Comparison of ENCODE assay signal across 8 cellular contexts in the genomic region with DNA sequence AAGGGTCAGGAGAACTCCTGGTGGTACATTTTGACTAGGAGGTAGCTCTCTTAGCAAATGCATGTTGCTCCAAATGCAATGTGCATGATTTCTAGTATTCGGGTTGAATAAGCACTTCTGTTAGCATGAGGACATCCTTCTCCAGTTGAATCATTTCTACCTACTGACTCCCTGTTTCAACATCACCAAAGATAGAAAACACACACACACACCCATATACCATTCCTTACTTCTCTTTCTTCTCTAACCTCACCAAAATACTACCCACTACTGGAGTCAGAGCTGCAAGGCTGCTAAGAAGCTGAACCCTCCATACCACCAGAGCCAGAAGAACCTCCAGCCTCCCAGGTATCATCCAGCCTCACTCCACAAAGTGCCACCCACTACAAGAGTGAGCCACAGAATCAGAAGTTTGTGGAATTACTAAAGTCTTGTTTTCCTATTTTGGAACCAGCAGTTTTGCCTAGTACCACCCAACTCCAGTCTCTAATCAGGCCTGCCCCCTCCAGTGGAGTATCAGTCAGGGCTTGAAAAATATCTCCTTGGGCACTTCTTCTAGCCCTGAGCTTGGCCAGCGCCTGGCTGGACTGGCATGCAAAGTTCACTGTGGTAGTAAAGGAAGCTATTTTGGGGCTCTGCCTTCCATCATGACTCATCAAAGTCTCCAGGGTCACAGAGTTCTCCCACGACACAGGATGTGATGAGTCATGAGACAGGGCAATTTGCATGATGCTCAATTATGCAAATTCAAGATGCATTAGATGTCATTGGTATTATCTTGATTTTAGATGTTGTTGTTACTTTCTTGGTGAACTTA.
A peak's percentile ranks its signal among the peaks of the same experiment; 100 is the strongest.
DNase-seq lines count a peak whose midpoint lies in the region; ATAC-seq and TF ChIP-seq lines count a peak whose summit lies in the region.

No MANE protein-coding gene starts in this region.

- no peaks in the 10 kb centered on the region for H3K9me2 ChIP-seq in OCI-LY7 (ENCODE audit: insufficient read depth, low read length)

- no TSS peak for BruUV-seq in OCI-LY7 (replicated peaks; lab: Mats Ljungman, UMichigan)

- H3K36me3 ChIP-seq in OCI-LY7 (ENCODE audit: insufficient read depth, low read length): no peaks in the 10 kb centered on the region

- CTCF ChIA-PET in OCI-LY7 (lab: Charles Lee; ENCODE audit: unreplicated experiment): no interaction called here

- no peaks in the 10 kb centered on the region for H3K79me2 ChIP-seq in OCI-LY7 (ENCODE audit: insufficient read depth, low read depth, low read length)

- intact Hi-C loops in OCI-LY7 (cut with micrococcal nuclease; ENCODE audit: unreplicated experiment): no loop called here

- H3K4me3 ChIP-seq in fibroblast of pulmonary artery (replicated peaks; ENCODE audit: low read depth, low read length) (no peak overlapping the region), OCI-LY7 (ENCODE audit: low read depth, low read length, poor library complexity, severe bottlenecking) (no peak overlapping the region)

- TF ChIP-seq CTCF in fibroblast of pulmonary artery (IDR thresholded peaks at IDR 0.05; ENCODE audit: low read length, missing control alignments): no peak
- TF ChIP-seq CTCF in OCI-LY7 (conservative IDR thresholded peaks at IDR 0.05; ENCODE audit: low read length): no peak

- no peak overlapping the region for H2AFZ ChIP-seq in OCI-LY7 (ENCODE audit: low read length)

- no peaks in the 10 kb centered on the region for H3K4me1 ChIP-seq in OCI-LY7 (ENCODE audit: insufficient read depth, low read length, poor library complexity, severe bottlenecking)

- H4K20me1 ChIP-seq in OCI-LY7 (ENCODE audit: insufficient read depth, low read length): no peaks in the 10 kb centered on the region

- no peaks in the 10 kb centered on the region for H3K9me3 ChIP-seq in OCI-LY7 (ENCODE audit: low read length)

- POLR2A ChIA-PET in OCI-LY7 (lab: Charles Lee): interaction anchor here (1.2 kb wide), 1 partner anchor 20 kb away, joined by 5 read pairs; no protein-coding TSS in a partner anchor

- peak; percentile 86 for ATAC-seq in GM19351 (IDR thresholded peaks at IDR 0.05; ENCODE audit: unreplicated experiment)
- peak; percentile 90 for ATAC-seq in HG03196 (IDR thresholded peaks at IDR 0.05; ENCODE audit: unreplicated experiment)

- no peak overlapping the region for H3K27ac ChIP-seq in OCI-LY7 (ENCODE audit: low read depth, low read length, poor library complexity, severe bottlenecking)

- H3K4me2 ChIP-seq in OCI-LY7 (ENCODE audit: low read length): no peak overlapping the region

- DNase-seq in EL (peak; percentile 93), SIG-M5 treated with dmso at 0.1 percent for 504 hours (lab: John Stamatoyannopoulos, UW; ENCODE audit: unreplicated experiment) (peak; percentile 86), fibroblast of pulmonary artery (ENCODE audit: low read depth) (peak; percentile 81), OCI-LY7 (ENCODE audit: low spot score) (no peak), DMS79 treated with DMSO at 0.1 percent for 48 hours (lab: John Stamatoyannopoulos, UW) (no peak)
- peak; percentile 13 for DNase-seq in stimulated activated CD4-positive, alpha-beta T cell treated with anti-CD3 and anti-CD28 coated beads, Interleukin-4, amount 100 ng/mL, for 24 hours

Comparison
In these comparisons a context has a peak if more than half of its experiments do, and no peak if none do; other contexts are left out.
1. DNase-seq: peak in EL (single experiment), SIG-M5 treated with dmso at 0.1 percent for 504 hours (single experiment), fibroblast of pulmonary artery (single experiment) and stimulated activated CD4-positive, alpha-beta T cell treated with anti-CD3 and anti-CD28 coated beads, Interleukin-4, amount 100 ng/mL, for 24 hours (single experiment); none in OCI-LY7 (single experiment) and DMS79 treated with DMSO at 0.1 percent for 48 hours (single experiment).